13 cellular contexts compared by ENCODE assay signal in the genomic region with DNA sequence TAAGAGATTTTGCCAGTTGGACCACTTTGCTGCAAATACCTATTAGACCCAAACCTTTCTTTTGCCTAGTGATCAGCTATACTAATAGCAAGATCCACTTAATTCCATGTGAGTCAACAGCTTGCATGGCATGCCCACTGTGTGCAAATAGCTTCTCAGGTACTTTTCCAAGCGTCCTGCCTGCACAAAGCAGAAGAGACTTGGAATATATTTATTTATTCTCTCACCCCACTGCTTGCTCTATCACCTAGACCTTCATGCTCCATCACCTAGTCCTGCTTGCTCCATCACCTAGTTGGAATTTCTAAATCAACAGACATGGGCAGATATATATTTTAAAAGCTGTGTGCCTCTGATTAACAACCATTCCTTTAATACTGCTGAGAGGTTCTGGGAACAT. TPM values are rescaled to one million over a fixed set of nuclear protein-coding genes. Genes with fewer than 3 reads are reported as not detected.
DNase-seq lines count a peak whose midpoint lies in the region; ATAC-seq and TF ChIP-seq lines count a peak whose summit lies in the region.
"Had no signal": no experiment of that assay in that cellular context is flagged by ENCODE, and none has a peak within 500 bp of the region (broad histone marks: within the 10 kb centered on the region; RNA-seq: fewer than 3 reads in every experiment).

No MANE protein-coding gene starts in this region.

- no peaks in the 10 kb centered on the region for H3K9me3 ChIP-seq in Panc1 (ENCODE audit: control insufficient read depth, insufficient read depth, low read depth, low read length)
- H3K9me3 ChIP-seq in thoracic aorta, result no peaks in the 10 kb centered on the region
- no peaks in the 10 kb centered on the region for H3K9me3 ChIP-seq in smooth muscle cell (replicated peaks; ENCODE audit: low read depth)

- H3K9ac ChIP-seq in smooth muscle cell (ENCODE audit: low read depth), result no peak overlapping the region

- TF ChIP-seq CTCF in Panc1 (IDR thresholded peaks at IDR 0.05), result no peak
- TF ChIP-seq CTCF in thoracic aorta (IDR thresholded peaks at IDR 0.05), result no peak
- no peak for TF ChIP-seq CTCF in smooth muscle cell (IDR thresholded peaks at IDR 0.05; ENCODE audit: borderline replicate concordance, insufficient read depth, poor library complexity, severe bottlenecking)

- H3K4me3 ChIP-seq in Panc1 (ENCODE audit: low read depth in 2 of 2, low read length in 2 of 2) (no peak overlapping the region), thoracic aorta (peak overlapping the region; percentile 50), smooth muscle cell (no peak overlapping the region)
- H3K4me3 ChIP-seq: GM12878 had no signal

- peaks cover 76% of the 10 kb centered on the region for H4K20me1 ChIP-seq in smooth muscle cell (ENCODE audit: low read depth)

- ATAC-seq in Panc1 (peak; percentile 64), thoracic aorta (ENCODE audit: insufficient number of reproducible peaks, low FRiP score, low read depth) (no peak)
- ATAC-seq: GM12878 had no signal

- no peaks in the 10 kb centered on the region for H3K36me3 ChIP-seq in Panc1 (ENCODE audit: control insufficient read depth, insufficient read depth, low read length)
- no peaks in the 10 kb centered on the region for H3K36me3 ChIP-seq in thoracic aorta
- H3K36me3 ChIP-seq in smooth muscle cell (ENCODE audit: low read depth), result no peaks in the 10 kb centered on the region

- H3K27ac ChIP-seq in Panc1 (ENCODE audit: low read length) (peak overlapping the region; percentile 55), thoracic aorta (peak overlapping the region; percentile 75 to 84), smooth muscle cell (ENCODE audit: low read depth) (no peak overlapping the region)

- H3K79me2 ChIP-seq in smooth muscle cell (ENCODE audit: low read depth), result peaks cover 85% of the 10 kb centered on the region

- H3K27me3 ChIP-seq in Panc1 (ENCODE audit: control insufficient read depth, insufficient read depth, low read length) (no peaks in the 10 kb centered on the region), thoracic aorta (replicated peaks; ENCODE audit: insufficient read depth) (no peaks in the 10 kb centered on the region), smooth muscle cell (ENCODE audit: low read depth) (no peaks in the 10 kb centered on the region)

- H3K4me3 Mint-ChIP-seq in activated naive CD4-positive, alpha-beta T cell treated with anti-CD3 and anti-CD28 coated beads for 36 hours, result no peak overlapping the region
- H3K4me3 Mint-ChIP-seq: type B pancreatic cell had no signal

- H3K4me1 ChIP-seq in Panc1 (ENCODE audit: control insufficient read depth, insufficient read depth, low read length), result peaks cover 40% of the 10 kb centered on the region
- H3K4me1 ChIP-seq in thoracic aorta (ENCODE audit: control insufficient read depth in 1 of 2, low read depth in 2 of 2), result peaks cover 60 to 87% of the 10 kb centered on the region in 2 donors
- peaks cover 7% of the 10 kb centered on the region for H3K4me1 ChIP-seq in smooth muscle cell (ENCODE audit: low read depth)

- H2AFZ ChIP-seq in smooth muscle cell (ENCODE audit: low read depth), result no peak overlapping the region

- peak overlapping the region; percentile 34 for H3K27ac Mint-ChIP-seq in activated naive CD4-positive, alpha-beta T cell treated with anti-CD3 and anti-CD28 coated beads for 36 hours
- H3K27ac Mint-ChIP-seq: type B pancreatic cell had no signal

- WGBS in smooth muscle cell (ENCODE audit: low lambda C conversion rate), result 96% methylated on average over 1 of the region's 1 CpG

- H3K27me3 Mint-ChIP-seq in activated naive CD4-positive, alpha-beta T cell treated with anti-CD3 and anti-CD28 coated beads for 36 hours (ENCODE audit: low read depth), result no peaks in the 10 kb centered on the region
- H3K27me3 Mint-ChIP-seq: type B pancreatic cell had no signal

- H3K4me1 Mint-ChIP-seq in activated naive CD4-positive, alpha-beta T cell treated with anti-CD3 and anti-CD28 coated beads for 36 hours (ENCODE audit: low read depth), result peaks cover 85% of the 10 kb centered on the region

- H3K9me3 Mint-ChIP-seq in activated naive CD4-positive, alpha-beta T cell treated with anti-CD3 and anti-CD28 coated beads for 36 hours, result no peaks in the 10 kb centered on the region
- H3K9me3 Mint-ChIP-seq: type B pancreatic cell had no signal

- POLR2A ChIA-PET in Panc1 (lab: Charles Lee), result interaction anchor here (1.5 kb wide), 1 partner anchor 14 kb away, joined by 4 read pairs; no protein-coding TSS in a partner anchor

- in situ Hi-C loops in Panc1 (cut with HindIII; ENCODE audit: low pct_unique_long_range_greater_than_20kb, low sequenced_read_pairs), result no loop called here

- no peaks in the 10 kb centered on the region for H3F3A ChIP-seq in smooth muscle cell (ENCODE audit: low read depth)

- peaks cover 38% of the 10 kb centered on the region for H3K36me3 Mint-ChIP-seq in activated naive CD4-positive, alpha-beta T cell treated with anti-CD3 and anti-CD28 coated beads for 36 hours (ENCODE audit: low read depth)

- intact Hi-C loops in activated naive CD4-positive, alpha-beta T cell treated with anti-CD3 and anti-CD28 coated beads for 36 hours (cut with micrococcal nuclease), result no loop called here
- intact Hi-C loops in Panc1 (cut with micrococcal nuclease; ENCODE audit: unreplicated experiment), result no loop called here

- H3K4me2 ChIP-seq in smooth muscle cell, result no peak overlapping the region

- no peak for DNase-seq in activated naive CD4-positive, alpha-beta T cell treated with anti-CD3 and anti-CD28 coated beads for 36 hours
- DNase-seq in activated naive CD4-positive, alpha-beta T cell (lab: John Stamatoyannopoulos, UW), result no peak
- DNase-seq in Panc1 (ENCODE audit: low read depth, low spot score) (no peak), kidney glomerular epithelial cell (lab: John Stamatoyannopoulos, UW) (peak; percentile 28), thoracic aorta (ENCODE audit: low spot score) (no peak), smooth muscle cell (lab: John Stamatoyannopoulos, UW; ENCODE audit: unreplicated experiment) (no peak), dermis blood vessel endothelial cell (no peak), nucleus accumbens (lab: John Stamatoyannopoulos, UW) (no peak)
- DNase-seq: anterior cingulate cortex, NCI-H1694 treated with DMSO at 0.1 percent for 48 hours, SHP77 treated with DMSO at 0.1 percent for 48 hours had no signal

- no TSS peak for BruUV-seq in Panc1 (replicated peaks; lab: Mats Ljungman, UMichigan)

- CTCF ChIA-PET in activated naive CD4-positive, alpha-beta T cell treated with anti-CD3 and anti-CD28 coated beads for 36 hours (lab: Charles Lee), result no interaction called here
- CTCF ChIA-PET in Panc1 (lab: Charles Lee), result no interaction called here

RNA-seq across cellular contexts. Expression of gene MBNL1, which starts 47.6 kb away (rescaled TPM):
- total RNA-seq in activated naive CD4-positive, alpha-beta T cell treated with anti-CD3 and anti-CD28 coated beads for 36 hours, result 100 to 1,000 TPM; 387 to 391 TPM
- 140 TPM for total RNA-seq in Panc1 (2021; ENCODE audit: unreplicated experiment)
- polyA plus RNA-seq in Panc1 (2012; ENCODE audit: insufficient read length), result 55.2 TPM
- total RNA-seq in thoracic aorta, result 1,000 to 10,000 TPM in 1 of 2 donors, 100 to 1,000 TPM in 1; 783 to 1,062 TPM
- total RNA-seq in smooth muscle cell, result 126 and 128 TPM in 2 replicates
- 19.5 and 22.0 TPM in 2 replicates for polyA plus RNA-seq in smooth muscle cell
- total RNA-seq in dermis blood vessel endothelial cell, result 389 and 524 TPM in 2 replicates
